8 cellular contexts compared by ENCODE assay signal in genomic region chr10:33335800-33336605, GRCh38. TPM values are rescaled to one million over a fixed set of nuclear protein-coding genes. Genes with fewer than 3 reads are reported as not detected.
DNase-seq lines count a peak whose midpoint lies in the region; ATAC-seq and TF ChIP-seq lines count a peak whose summit lies in the region.

No MANE protein-coding gene starts in this region.

- H3K27ac Mint-ChIP-seq in CD14-positive monocyte, result no peak overlapping the region

- TF ChIP-seq CTCF in CD14-positive monocyte (IDR thresholded peaks at IDR 0.05) (no peak), retinal pigment epithelial cell (conservative IDR thresholded peaks at IDR 0.05; ENCODE audit: low read depth, low read length) (no peak)

- peak overlapping the region; percentile 63 to 94 for H3K4me3 Mint-ChIP-seq in CD14-positive monocyte

- no peak for ATAC-seq in GM21529 (IDR thresholded peaks at IDR 0.05; ENCODE audit: unreplicated experiment)

- H3K4me3 ChIP-seq in retinal pigment epithelial cell (ENCODE audit: low read length), result peak overlapping the region; percentile 73

- H3K36me3 Mint-ChIP-seq in CD14-positive monocyte, result no peaks in the 10 kb centered on the region

- H3K9me3 Mint-ChIP-seq in CD14-positive monocyte, result peaks cover 0 to 5% (median 1%) of the 10 kb centered on the region in 7 donors

- intact Hi-C loops in CD14-positive monocyte (cut with micrococcal nuclease), result no loop called here

- H3K4me1 Mint-ChIP-seq in CD14-positive monocyte, result peaks cover 25% of the 10 kb centered on the region

- H3K27me3 Mint-ChIP-seq in CD14-positive monocyte (ENCODE audit: low read depth in 3 of 3), result peaks cover 52 to 81% (median 53%) of the 10 kb centered on the region in 3 donors

- DNase-seq in CD14-positive monocyte (ENCODE audit: low spot score) (no peak), HuH-7 (ENCODE audit: low spot score) (peak; percentile 75), anterior cingulate cortex (lab: John Stamatoyannopoulos, UW) (peak in 33 of 58 donors; percentile 14 to 70 (median 36)), hepatic stellate cell (ENCODE audit: low spot score) (peak; percentile 54), retinal pigment epithelial cell (ENCODE audit: low read depth) (no peak), globus pallidus (ENCODE audit: low spot score) (no peak), SKM-1 treated with dmso at 0.1 percent for 144 hours (lab: John Stamatoyannopoulos, UW; ENCODE audit: unreplicated experiment) (no peak)

RNA-seq across cellular contexts. Expression of gene NRP1, which starts 1.5 kb away (rescaled TPM):
- 1 to 10 TPM; 1.1 to 1.7 TPM for polyA plus RNA-seq in CD14-positive monocyte

Comparison
In these comparisons a context has a peak if more than half of its experiments do, and no peak if none do; other contexts are left out.
1. DNase-seq: peak in HuH-7 (single experiment), anterior cingulate cortex (33 of 58) and hepatic stellate cell (single experiment); none in CD14-positive monocyte (single experiment), retinal pigment epithelial cell (single experiment), globus pallidus (single experiment) and SKM-1 treated with dmso at 0.1 percent for 144 hours (single experiment).